1 cellular context compared by ENCODE assay signal in genomic region chr15:40137907-40138570, GRCh38.
TF ChIP-seq lines count a peak whose summit lies in the region.

No MANE protein-coding gene starts in this region.

TF ChIP-seq in K562, 482 proteins besides CTCF, POLR2A, EP300 and RAD21 (continued from another document and continues in another):
- TF ChIP-seq ZBTB2 (IDR thresholded peaks at IDR 0.05) (no peak), POLR2AphosphoS5 (IDR thresholded peaks at IDR 0.05; ENCODE audit: control insufficient read depth, insufficient read depth, low read depth, low read length) (no peak), DDX20 (tag; IDR thresholded peaks at IDR 0.05; ENCODE audit: low read depth) (0 out of 2 replicates have a peak, but pooled peaks have one; percentile 53), PTTG1 (tag; IDR thresholded peaks at IDR 0.05; ENCODE audit: low read depth) (peak; percentile 33; the same call in 1 of the 2 replicates), RCOR1 (IDR thresholded peaks at IDR 0.05; ENCODE audit: borderline replicate concordance in 1 of 2, low read depth in 2 of 2, low read length in 2 of 2) (0 out of 4 replicates have a peak, but pooled peaks of 1 of the 2 experiments have one; percentile 12), HINFP (tag; conservative IDR thresholded peaks at IDR 0.05; ENCODE audit: low read depth) (0 out of 2 replicates have a peak, but pooled peaks have one; percentile 58), THAP12 (CRISPR knock-in tag; IDR thresholded peaks at IDR 0.05) (no peak), JUND (IDR thresholded peaks at IDR 0.05; ENCODE audit: borderline replicate concordance, low read depth, low read length) (no peak), JUND (tag; IDR thresholded peaks at IDR 0.05; ENCODE audit: borderline replicate concordance, low read depth, low read length) (peak; percentile 46; the same call in 1 of the 3 replicates), GTF2E2 (tag; IDR thresholded peaks at IDR 0.05) (no peak), ARID3A (IDR thresholded peaks at IDR 0.05; ENCODE audit: borderline replicate concordance, low read depth, low read length) (no peak), C11orf30 (IDR thresholded peaks at IDR 0.05; ENCODE audit: low read depth) (peak; percentile 76), ATF3 (IDR thresholded peaks at IDR 0.05) (no peak), ATF3 (CRISPR knock-in tag; conservative IDR thresholded peaks at IDR 0.05) (no peak), SIX5 (IDR thresholded peaks at IDR 0.05; ENCODE audit: borderline replicate concordance in 1 of 2, insufficient read depth in 1 of 2, low read depth in 1 of 2, low read length in 2 of 2) (no peak), SOX6 (IDR thresholded peaks at IDR 0.05) (peak; percentile 32; the same call in 1 of the 2 replicates), MTA3 (IDR thresholded peaks at IDR 0.05; ENCODE audit: borderline replicate concordance) (0 out of 2 replicates have a peak, but pooled peaks have one; percentile 17), SNIP1 (IDR thresholded peaks at IDR 0.05; ENCODE audit: low read depth) (no peak), NR2C2 (CRISPR knock-in tag; IDR thresholded peaks at IDR 0.05) (no peak), NR2C2 (tag; IDR thresholded peaks at IDR 0.05) (peak; percentile 78), TRIM28 (IDR thresholded peaks at IDR 0.05) (0 out of 2 replicates have a peak, but pooled peaks have one; percentile 19), ZNF197 (CRISPR knock-in tag; IDR thresholded peaks at IDR 0.05; ENCODE audit: low read depth) (no peak), BRF2 (IDR thresholded peaks at IDR 0.05; ENCODE audit: borderline replicate concordance, insufficient read depth, insufficient read length) (no peak), PCBP1 (IDR thresholded peaks at IDR 0.05; ENCODE audit: low read depth, low read length, poor library complexity, severe bottlenecking) (no peak), SIRT6 (IDR thresholded peaks at IDR 0.05; ENCODE audit: low read depth, low read length) (no peak), ZFPM2 (CRISPR knock-in tag; IDR thresholded peaks at IDR 0.05) (no peak), ZBTB11 (CRISPR knock-in tag; IDR thresholded peaks at IDR 0.05) (peak in 1 of 3 experiments; percentile 29; a peak in 1 of 6 replicates), KDM2B (CRISPR knock-in tag; IDR thresholded peaks at IDR 0.05) (no peak), ZNF512 (tag; IDR thresholded peaks at IDR 0.05) (no peak), MTA2 (IDR thresholded peaks at IDR 0.05; ENCODE audit: low read depth) (no peak), ZNF232 (CRISPR knock-in tag; IDR thresholded peaks at IDR 0.05) (no peak), ZBTB26 (CRISPR knock-in tag; IDR thresholded peaks at IDR 0.05) (no peak), ZNF592 (IDR thresholded peaks at IDR 0.05) (no peak), ESRRA (IDR thresholded peaks at IDR 0.05; ENCODE audit: borderline replicate concordance, low read depth) (peak; percentile 93), MAFF (IDR thresholded peaks at IDR 0.05; ENCODE audit: low read length) (peak; percentile 56; the same call in 1 of the 2 replicates)
